In genomic region chr4:154709550-154709949, GRCh38 we compare ENCODE assay signal across 21 cellular contexts. TPM values are rescaled to one million over a fixed set of nuclear protein-coding genes. Genes with fewer than 3 reads are reported as not detected.
DNase-seq lines count a peak whose midpoint lies in the region; TF ChIP-seq lines count a peak whose summit lies in the region.
"Had no signal": no experiment of that assay in that cellular context is flagged by ENCODE, and none has a peak within 500 bp of the region (broad histone marks: within the 10 kb centered on the region; RNA-seq: fewer than 3 reads in every experiment).

No MANE protein-coding gene starts in this region.

- dilution Hi-C loops in mammary epithelial cell (cut with HindIII; ENCODE audit: low sequenced_read_pairs) = loop anchor here (5.0 kb wide), 1 partner anchor 33 kb away; the partner anchor contains the start of gene LRAT

- in situ Hi-C loops in mammary epithelial cell (cut with MboI; ENCODE audit: low sequenced_read_pairs in 2 of 2) = no loop called here

- H3K27me3 ChIP-seq in mammary epithelial cell (ENCODE audit: insufficient read depth, low read length) (no peaks in the 10 kb centered on the region), breast epithelium (no peaks in the 10 kb centered on the region), adipocyte (replicated peaks; ENCODE audit: control insufficient read depth, insufficient read depth, low read length) (no peaks in the 10 kb centered on the region)

- no peaks in the 10 kb centered on the region for H4K20me1 ChIP-seq in mammary epithelial cell (ENCODE audit: insufficient read depth, low read length)

- H3K4me3 ChIP-seq in mammary epithelial cell (replicated peaks in 1 of 3; ENCODE audit: insufficient read depth in 1 of 3, low read depth in 2 of 3, low read length in 3 of 3) (no peak overlapping the region), breast epithelium (no peak overlapping the region), adipocyte (ENCODE audit: low read length) (peak overlapping the region; percentile 19), fibroblast of mammary gland (ENCODE audit: control insufficient read depth, low read depth, low read length) (no peak overlapping the region)
- H3K4me3 ChIP-seq: A549 had no signal

- WGBS in mammary epithelial cell (ENCODE audit: low coverage, missing lambda C conversion rate) = 95% methylated on average over 4 of the region's 4 CpGs

- H3K79me2 ChIP-seq in mammary epithelial cell (ENCODE audit: insufficient read depth, low read length) = no peaks in the 10 kb centered on the region

- TF ChIP-seq POLR2A in breast epithelium (IDR thresholded peaks at IDR 0.05) = no peak

- H3K36me3 ChIP-seq in mammary epithelial cell (ENCODE audit: insufficient read depth, low read length) (no peaks in the 10 kb centered on the region), breast epithelium (no peaks in the 10 kb centered on the region), adipocyte (ENCODE audit: control insufficient read depth, insufficient read depth, low read length, severe bottlenecking) (no peaks in the 10 kb centered on the region)

- H3K9ac ChIP-seq in mammary epithelial cell (ENCODE audit: insufficient read depth, low read length) (no peak overlapping the region), adipocyte (ENCODE audit: low read length) (no peak overlapping the region)

- no peak overlapping the region for H3K4me2 ChIP-seq in mammary epithelial cell (ENCODE audit: insufficient read depth, low read depth, low read length)
- H3K4me2 ChIP-seq: A549 had no signal

- H3K9me3 ChIP-seq in mammary epithelial cell (replicated peaks; ENCODE audit: insufficient read depth, low read length) = no peaks in the 10 kb centered on the region
- H3K9me3 ChIP-seq in breast epithelium = no peaks in the 10 kb centered on the region
- no peaks in the 10 kb centered on the region for H3K9me3 ChIP-seq in adipocyte (ENCODE audit: control insufficient read depth, low read length)
- H3K9me3 ChIP-seq: A549, Caco-2 had no signal

- no peak for DNase-seq in mammary epithelial cell
- DNase-seq in breast epithelium (ENCODE audit: low spot score in 2 of 2) = no peak
- DNase-seq in adipocyte (ENCODE audit: low read depth) = no peak
- peak; percentile 34 for DNase-seq in fibroblast of mammary gland (ENCODE audit: low read depth)
- DNase-seq in NCI-H128 (lab: John Stamatoyannopoulos, UW; ENCODE audit: unreplicated experiment) = no peak
- DNase-seq in HK-2 (ENCODE audit: unreplicated experiment) = no peak
- DNase-seq in stimulated activated CD4-positive, alpha-beta T cell treated with anti-CD3 and anti-CD28 coated beads, Interleukin-1b, Interleukin-23, amount 100 ng/mL, for 48 hours = no peak
- DNase-seq in activated CD4-positive, CD25-positive, alpha-beta regulatory T cell (lab: John Stamatoyannopoulos, UW) = no peak
- DNase-seq: AML-193; Caco-2; CD4-positive, alpha-beta T cell; DMS79 treated with DMSO at 0.1 percent for 48 hours; GF-D8; GOT3; H7; HFFc6 had no signal

- BruUV-seq in mammary epithelial cell (replicated peaks; lab: Mats Ljungman, UMichigan) = no TSS peak

- H2AFZ ChIP-seq in mammary epithelial cell (ENCODE audit: low read depth, low read length) = no peak overlapping the region

- peaks cover 31% of the 10 kb centered on the region for H3K4me1 ChIP-seq in mammary epithelial cell (ENCODE audit: insufficient read depth, low read length)
- no peaks in the 10 kb centered on the region for H3K4me1 ChIP-seq in breast epithelium
- peaks cover 16% of the 10 kb centered on the region for H3K4me1 ChIP-seq in adipocyte (ENCODE audit: control insufficient read depth, insufficient read depth, low read length)
- H3K4me1 ChIP-seq: A549, Caco-2 had no signal

- H3K27ac ChIP-seq in mammary epithelial cell (ENCODE audit: insufficient read depth, low read depth, low read length) (peak overlapping the region; percentile 100), breast epithelium (no peak overlapping the region)
- H3K27ac ChIP-seq: 22Rv1, A549, C4-2B had no signal

- no peak for TF ChIP-seq CTCF in mammary epithelial cell (conservative IDR thresholded peaks at IDR 0.05 in 1 of 2, IDR thresholded peaks at IDR 0.05 in 1 of 2; ENCODE audit: extremely low read depth in 1 of 2, insufficient read depth in 1 of 2, low read depth in 1 of 2, low read length in 2 of 2)
- TF ChIP-seq CTCF in breast epithelium (IDR thresholded peaks at IDR 0.05) = no peak
- no peak for TF ChIP-seq CTCF in fibroblast of mammary gland (conservative IDR thresholded peaks at IDR 0.05; ENCODE audit: control insufficient read depth, insufficient read depth, low read depth, low read length)

- CTCF ChIA-PET in mammary epithelial cell (lab: Charles Lee; ENCODE audit: low non-redundant PET) = no interaction called here

- intact Hi-C loops in mammary epithelial cell (cut with micrococcal nuclease) = no loop called here
- intact Hi-C loops in breast epithelium (cut with DNase I; ENCODE audit: low total_unique reads) = no loop called here

RNA-seq across cellular contexts. Expression of gene LRAT, which starts 34.2 kb away (rescaled TPM):
- total RNA-seq in mammary epithelial cell (10 to 100 TPM; 16.6 to 22.2 TPM), breast epithelium (1 to 10 TPM in 2 of 3 donors, not detected in 1; 3.9 to 4.5 TPM)
- polyA plus RNA-seq in mammary epithelial cell = 9.9 TPM
- 24.1 TPM for polyA minus RNA-seq in mammary epithelial cell
- total RNA-seq: CD4-positive, alpha-beta T cell; HFFc6; HT-29 had no signal
- polyA plus RNA-seq: BJ had no signal
